In genomic region chr14:55052259-55052930, GRCh38 we compare ENCODE assay signal across 2 cellular contexts.
TF ChIP-seq lines count a peak whose summit lies in the region.

No MANE protein-coding gene starts in this region.

TF ChIP-seq in GM12878, 131 proteins besides CTCF, POLR2A, EP300 and RAD21:
- TF ChIP-seq POLR2AphosphoS2 (IDR thresholded peaks at IDR 0.05; ENCODE audit: low read depth, low read length), result 0 out of 2 replicates have a peak, but pooled peaks have one; percentile 48
- TF ChIP-seq ZNF384 (IDR thresholded peaks at IDR 0.05; ENCODE audit: borderline replicate concordance, low read depth, low read length), result no peak
- TF ChIP-seq HSF1 (IDR thresholded peaks at IDR 0.05; ENCODE audit: low read depth, low read length), result no peak
- TF ChIP-seq, protein P1, sequence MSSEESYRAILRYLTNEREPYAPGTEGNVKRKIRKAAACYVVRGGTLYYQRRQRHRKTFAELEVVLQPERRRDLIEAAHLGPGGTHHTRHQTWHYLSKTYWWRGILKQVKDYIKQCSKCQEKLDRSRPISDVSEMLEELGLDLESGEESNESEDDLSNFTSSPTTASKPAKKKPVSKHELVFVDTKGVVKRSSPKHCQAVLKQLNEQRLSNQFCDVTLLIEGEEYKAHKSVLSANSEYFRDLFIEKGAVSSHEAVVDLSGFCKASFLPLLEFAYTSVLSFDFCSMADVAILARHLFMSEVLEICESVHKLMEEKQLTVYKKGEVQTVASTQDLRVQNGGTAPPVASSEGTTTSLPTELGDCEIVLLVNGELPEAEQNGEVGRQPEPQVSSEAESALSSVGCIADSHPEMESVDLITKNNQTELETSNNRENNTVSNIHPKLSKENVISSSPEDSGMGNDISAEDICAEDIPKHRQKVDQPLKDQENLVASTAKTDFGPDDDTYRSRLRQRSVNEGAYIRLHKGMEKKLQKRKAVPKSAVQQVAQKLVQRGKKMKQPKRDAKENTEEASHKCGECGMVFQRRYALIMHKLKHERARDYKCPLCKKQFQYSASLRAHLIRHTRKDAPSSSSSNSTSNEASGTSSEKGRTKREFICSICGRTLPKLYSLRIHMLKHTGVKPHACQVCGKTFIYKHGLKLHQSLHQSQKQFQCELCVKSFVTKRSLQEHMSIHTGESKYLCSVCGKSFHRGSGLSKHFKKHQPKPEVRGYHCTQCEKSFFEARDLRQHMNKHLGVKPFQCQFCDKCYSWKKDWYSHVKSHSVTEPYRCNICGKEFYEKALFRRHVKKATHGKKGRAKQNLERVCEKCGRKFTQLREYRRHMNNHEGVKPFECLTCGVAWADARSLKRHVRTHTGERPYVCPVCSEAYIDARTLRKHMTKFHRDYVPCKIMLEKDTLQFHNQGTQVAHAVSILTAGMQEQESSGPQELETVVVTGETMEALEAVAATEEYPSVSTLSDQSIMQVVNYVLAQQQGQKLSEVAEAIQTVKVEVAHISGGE (CRISPR knock-in tag; IDR thresholded peaks at IDR 0.05), result no peak
- TF ChIP-seq CHD1 (IDR thresholded peaks at IDR 0.05; ENCODE audit: low read depth, low read length), result no peak
- TF ChIP-seq FOS (IDR thresholded peaks at IDR 0.05; ENCODE audit: borderline replicate concordance, extremely low read depth, insufficient read length), result no peak
- TF ChIP-seq RUNX3 (IDR thresholded peaks at IDR 0.05; ENCODE audit: low read length), result peak; percentile 33; the same call in 1 of the 2 replicates
- no peak for TF ChIP-seq SMARCA5 (IDR thresholded peaks at IDR 0.05)
- TF ChIP-seq ZNF622 (IDR thresholded peaks at IDR 0.05), result no peak
- no peak for TF ChIP-seq STAT3 (IDR thresholded peaks at IDR 0.05; ENCODE audit: low read depth, low read length)
- no peak for TF ChIP-seq HDAC2 (IDR thresholded peaks at IDR 0.05)
- TF ChIP-seq ZBED1 (IDR thresholded peaks at IDR 0.05; ENCODE audit: borderline replicate concordance), result no peak
- TF ChIP-seq WRNIP1 (IDR thresholded peaks at IDR 0.05; ENCODE audit: borderline replicate concordance, low read depth, low read length), result peak; percentile 67; the same call in 1 of the 2 replicates

TF ChIP-seq in liver, 16 proteins besides CTCF, POLR2A, EP300 and RAD21:
- TF ChIP-seq ZBTB33 (IDR thresholded peaks at IDR 0.05), result no peak
- no peak for TF ChIP-seq FOXA2 (IDR thresholded peaks at IDR 0.05)
- TF ChIP-seq, protein P2, sequence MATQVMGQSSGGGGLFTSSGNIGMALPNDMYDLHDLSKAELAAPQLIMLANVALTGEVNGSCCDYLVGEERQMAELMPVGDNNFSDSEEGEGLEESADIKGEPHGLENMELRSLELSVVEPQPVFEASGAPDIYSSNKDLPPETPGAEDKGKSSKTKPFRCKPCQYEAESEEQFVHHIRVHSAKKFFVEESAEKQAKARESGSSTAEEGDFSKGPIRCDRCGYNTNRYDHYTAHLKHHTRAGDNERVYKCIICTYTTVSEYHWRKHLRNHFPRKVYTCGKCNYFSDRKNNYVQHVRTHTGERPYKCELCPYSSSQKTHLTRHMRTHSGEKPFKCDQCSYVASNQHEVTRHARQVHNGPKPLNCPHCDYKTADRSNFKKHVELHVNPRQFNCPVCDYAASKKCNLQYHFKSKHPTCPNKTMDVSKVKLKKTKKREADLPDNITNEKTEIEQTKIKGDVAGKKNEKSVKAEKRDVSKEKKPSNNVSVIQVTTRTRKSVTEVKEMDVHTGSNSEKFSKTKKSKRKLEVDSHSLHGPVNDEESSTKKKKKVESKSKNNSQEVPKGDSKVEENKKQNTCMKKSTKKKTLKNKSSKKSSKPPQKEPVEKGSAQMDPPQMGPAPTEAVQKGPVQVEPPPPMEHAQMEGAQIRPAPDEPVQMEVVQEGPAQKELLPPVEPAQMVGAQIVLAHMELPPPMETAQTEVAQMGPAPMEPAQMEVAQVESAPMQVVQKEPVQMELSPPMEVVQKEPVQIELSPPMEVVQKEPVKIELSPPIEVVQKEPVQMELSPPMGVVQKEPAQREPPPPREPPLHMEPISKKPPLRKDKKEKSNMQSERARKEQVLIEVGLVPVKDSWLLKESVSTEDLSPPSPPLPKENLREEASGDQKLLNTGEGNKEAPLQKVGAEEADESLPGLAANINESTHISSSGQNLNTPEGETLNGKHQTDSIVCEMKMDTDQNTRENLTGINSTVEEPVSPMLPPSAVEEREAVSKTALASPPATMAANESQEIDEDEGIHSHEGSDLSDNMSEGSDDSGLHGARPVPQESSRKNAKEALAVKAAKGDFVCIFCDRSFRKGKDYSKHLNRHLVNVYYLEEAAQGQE (IDR thresholded peaks at IDR 0.05), result no peak
- TF ChIP-seq GABPA (IDR thresholded peaks at IDR 0.05 in 1 of 2, conservative IDR thresholded peaks at IDR 0.05 in 1 of 2), result no peak
- no peak for TF ChIP-seq JUND (IDR thresholded peaks at IDR 0.05)
- TF ChIP-seq EGR1 (IDR thresholded peaks at IDR 0.05; ENCODE audit: low read depth in 2 of 2), result no peak
- no peak for TF ChIP-seq TAF1 (conservative IDR thresholded peaks at IDR 0.05)
- TF ChIP-seq HNF4G (IDR thresholded peaks at IDR 0.05), result no peak
- no peak for TF ChIP-seq HNF4A (conservative IDR thresholded peaks at IDR 0.05)
- TF ChIP-seq, protein P3, sequence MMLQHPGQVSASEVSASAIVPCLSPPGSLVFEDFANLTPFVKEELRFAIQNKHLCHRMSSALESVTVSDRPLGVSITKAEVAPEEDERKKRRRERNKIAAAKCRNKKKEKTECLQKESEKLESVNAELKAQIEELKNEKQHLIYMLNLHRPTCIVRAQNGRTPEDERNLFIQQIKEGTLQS (IDR thresholded peaks at IDR 0.05), result no peak
- no peak for TF ChIP-seq FOXA1 (IDR thresholded peaks at IDR 0.05)
- no peak for TF ChIP-seq SP1 (IDR thresholded peaks at IDR 0.05)
- no peak for TF ChIP-seq RXRA (IDR thresholded peaks at IDR 0.05)
- no peak for TF ChIP-seq YY1 (IDR thresholded peaks at IDR 0.05)
- TF ChIP-seq NR2F2 (IDR thresholded peaks at IDR 0.05), result no peak
- TF ChIP-seq, protein P4, sequence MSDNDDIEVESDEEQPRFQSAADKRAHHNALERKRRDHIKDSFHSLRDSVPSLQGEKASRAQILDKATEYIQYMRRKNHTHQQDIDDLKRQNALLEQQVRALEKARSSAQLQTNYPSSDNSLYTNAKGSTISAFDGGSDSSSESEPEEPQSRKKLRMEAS (IDR thresholded peaks at IDR 0.05), result no peak
